In genomic region chr3:16264174-16264707, GRCh38 we compare ENCODE assay signal across 8 cellular contexts. TPM values are rescaled to one million over a fixed set of nuclear protein-coding genes. Genes with fewer than 3 reads are reported as not detected.
A peak's percentile ranks its signal among the peaks of the same experiment; 100 is the strongest.
DNase-seq lines count a peak whose midpoint lies in the region; ATAC-seq and TF ChIP-seq lines count a peak whose summit lies in the region.

No MANE protein-coding gene starts in this region.

- DNase-seq in A673 (ENCODE audit: low spot score) (no peak), RWPE1 (ENCODE audit: low spot score) (no peak), esophagus squamous epithelium (lab: John Stamatoyannopoulos, UW) (no peak), sigmoid colon (no peak), NCI-H2081 treated with DMSO at 0.1 percent for 48 hours (lab: John Stamatoyannopoulos, UW) (no peak), NCI-H2171 treated with DMSO at 0.1 percent for 48 hours (lab: John Stamatoyannopoulos, UW) (no peak)

- H3K4me1 ChIP-seq in A673 (ENCODE audit: insufficient read depth, low read length, poor library complexity, severe bottlenecking) = peaks cover 12% of the 10 kb centered on the region
- H3K4me1 ChIP-seq in esophagus squamous epithelium = peaks cover 16 to 59% (median 22%) of the 10 kb centered on the region in 3 donors
- peaks cover 0 to 50% (median 25%) of the 10 kb centered on the region in 4 donors for H3K4me1 ChIP-seq in sigmoid colon

- TF ChIP-seq CTCF in A673 (conservative IDR thresholded peaks at IDR 0.05; ENCODE audit: low read depth, low read length) = no peak
- no peak for TF ChIP-seq CTCF in RWPE1 (conservative IDR thresholded peaks at IDR 0.05; ENCODE audit: low read depth)
- no peak for TF ChIP-seq CTCF in esophagus squamous epithelium (IDR thresholded peaks at IDR 0.05)
- TF ChIP-seq CTCF in sigmoid colon (IDR thresholded peaks at IDR 0.05) = no peak

- no TSS peak for BruUV-seq in A673 (replicated peaks; lab: Mats Ljungman, UMichigan)

- TF ChIP-seq EP300 in sigmoid colon (IDR thresholded peaks at IDR 0.05) = no peak

- no peaks in the 10 kb centered on the region for H3K9me3 ChIP-seq in A673 (ENCODE audit: low read depth, low read length, poor library complexity, severe bottlenecking)
- H3K9me3 ChIP-seq in esophagus squamous epithelium = no peaks in the 10 kb centered on the region
- H3K9me3 ChIP-seq in sigmoid colon = no peaks in the 10 kb centered on the region

- WGBS in esophagus squamous epithelium, 2 donors = 0 to 1% methylated on average over 15 to 17 of the region's 21 CpGs
- 1% methylated on average over 21 of the region's 21 CpGs for WGBS in sigmoid colon, 2 donors

- H3K27me3 ChIP-seq in A673 (replicated peaks; ENCODE audit: insufficient read depth, low read depth, low read length, poor library complexity) (no peaks in the 10 kb centered on the region), esophagus squamous epithelium (no peaks in the 10 kb centered on the region), sigmoid colon (no peaks in the 10 kb centered on the region)

- H3K4me3 ChIP-seq in A673 (ENCODE audit: low read depth, low read length, poor library complexity, severe bottlenecking) (peak overlapping the region; percentile 85), esophagus squamous epithelium (peak overlapping the region; percentile 72 to 96 (median 84)), sigmoid colon (peak overlapping the region; percentile 60 to 85 (median 77))

- H3K36me3 ChIP-seq in A673 (ENCODE audit: insufficient read depth, low read length, poor library complexity, severe bottlenecking) = peaks cover 13% of the 10 kb centered on the region
- H3K36me3 ChIP-seq in esophagus squamous epithelium = peaks cover 0 to 21% (median 0%) of the 10 kb centered on the region in 3 donors
- H3K36me3 ChIP-seq in sigmoid colon = peaks cover 0 to 23% (median 5%) of the 10 kb centered on the region in 4 donors

- peak overlapping the region; percentile 67 for H3K27ac ChIP-seq in A673 (ENCODE audit: low read depth, low read length, poor library complexity, severe bottlenecking)
- H3K27ac ChIP-seq in RWPE1 = peak overlapping the region; percentile 81
- peak overlapping the region; percentile 94 to 97 (median 96) for H3K27ac ChIP-seq in esophagus squamous epithelium
- H3K27ac ChIP-seq in sigmoid colon = peak overlapping the region; percentile 90 to 94 (median 92)

- ATAC-seq in GM21423 (IDR thresholded peaks at IDR 0.05; ENCODE audit: unreplicated experiment) (peak; percentile 1), HG03469 (IDR thresholded peaks at IDR 0.05; ENCODE audit: unreplicated experiment) (no peak)

- no peak for TF ChIP-seq POLR2A in esophagus squamous epithelium (IDR thresholded peaks at IDR 0.05)
- TF ChIP-seq POLR2A in sigmoid colon (IDR thresholded peaks at IDR 0.05) = no peak

- intact Hi-C loops in A673 (cut with micrococcal nuclease; ENCODE audit: unreplicated experiment) = no loop called here
- intact Hi-C loops in esophagus squamous epithelium (cut with DNase I) = no loop called here
- intact Hi-C loops in sigmoid colon (cut with DNase I) = loop anchor here (10.0 kb wide), 1 partner anchor 659 kb away; the partner anchor contains the start of genes BTD and HACL1

- CTCF ChIA-PET in A673 (lab: Charles Lee) = interaction anchor here (1.1 kb wide), 1 partner anchor 16 kb away, joined by 3 read pairs; no protein-coding TSS in a partner anchor
- CTCF ChIA-PET in RWPE1 (lab: Yijun Ruan, JAX) = interaction anchor here (0.6 kb wide), 2 partner anchors 408 to 668 kb away, joined by 3 to 4 read pairs; no protein-coding TSS in a partner anchor

- POLR2A ChIA-PET in A673 (lab: Charles Lee; ENCODE audit: low non-redundant PET) = no interaction called here
- POLR2A ChIA-PET in RWPE1 (lab: Yijun Ruan, JAX; ENCODE audit: low non-redundant PET) = no interaction called here

RNA-seq across cellular contexts. Expression of gene DPH3, which starts 0.5 kb away (rescaled TPM):
- total RNA-seq in A673 (2021) (24.0 and 26.4 TPM in 2 replicates), esophagus squamous epithelium (10 to 100 TPM in 2 of 4 donors, 1 to 10 TPM in 2; 2.8 to 21.9 (median 10.0) TPM), sigmoid colon (10 to 100 TPM; 23.7 to 28.8 (median 25.7) TPM)
- polyA plus RNA-seq in sigmoid colon = 10 to 100 TPM; 14.6 to 30.1 (median 23.4) TPM

RNA-seq across cellular contexts. Expression of gene OXNAD1, which starts 0.8 kb away (rescaled TPM):
- total RNA-seq in A673 (2021) (19.8 and 21.5 TPM in 2 replicates), esophagus squamous epithelium (10 to 100 TPM in 3 of 4 donors, 1 to 10 TPM in 1; 8.0 to 17.2 (median 15.4) TPM), sigmoid colon (10 to 100 TPM; 11.3 to 17.5 (median 12.2) TPM)
- polyA plus RNA-seq in sigmoid colon = 10 to 100 TPM; 14.4 to 23.1 (median 18.2) TPM
